ENCODE assay signal across 26 cellular contexts in genomic region chr1:233138794-233139544, GRCh38.
A peak's percentile ranks its signal among the peaks of the same experiment; 100 is the strongest.
DNase-seq lines count a peak whose midpoint lies in the region; ATAC-seq and TF ChIP-seq lines count a peak whose summit lies in the region.
"Had no signal": no experiment of that assay in that cellular context is flagged by ENCODE, and none has a peak within 500 bp of the region (broad histone marks: within the 10 kb centered on the region; RNA-seq: fewer than 3 reads in every experiment).

No MANE protein-coding gene starts in this region.

- H3K4me1 Mint-ChIP-seq in natural killer cell, result no peaks in the 10 kb centered on the region

- H3K27ac ChIP-seq in A673 (ENCODE audit: low read depth, low read length, poor library complexity, severe bottlenecking), result no peak overlapping the region
- H3K27ac ChIP-seq: Peyer's patch, SK-N-MC had no signal

- no peaks in the 10 kb centered on the region for H3K27me3 Mint-ChIP-seq in natural killer cell (ENCODE audit: low read depth in 2 of 2)
- H3K27me3 Mint-ChIP-seq: CD4-positive, alpha-beta memory T cell had no signal

- H3K4me1 ChIP-seq in A673 (ENCODE audit: insufficient read depth, low read length, poor library complexity, severe bottlenecking), result peaks cover 3% of the 10 kb centered on the region
- H3K4me1 ChIP-seq: Peyer's patch had no signal

- no peak overlapping the region for H3K4me3 Mint-ChIP-seq in natural killer cell
- H3K4me3 Mint-ChIP-seq: CD4-positive, alpha-beta memory T cell; GM23338; HFFc6 had no signal

- H3K36me3 Mint-ChIP-seq in natural killer cell, result no peaks in the 10 kb centered on the region

- no peaks in the 10 kb centered on the region for H3K27me3 ChIP-seq in A673 (replicated peaks; ENCODE audit: insufficient read depth, low read depth, low read length, poor library complexity)
- H3K27me3 ChIP-seq: Peyer's patch had no signal

- CTCF ChIA-PET in A673 (lab: Charles Lee), result no interaction called here

- no peaks in the 10 kb centered on the region for H3K36me3 ChIP-seq in A673 (ENCODE audit: insufficient read depth, low read length, poor library complexity, severe bottlenecking)
- H3K36me3 ChIP-seq: HAP-1, Peyer's patch had no signal

- BruUV-seq in A673 (replicated peaks; lab: Mats Ljungman, UMichigan), result no TSS peak

- intact Hi-C loops in A673 (cut with micrococcal nuclease; ENCODE audit: unreplicated experiment) (loop anchor here (1.0 kb wide), 1 partner anchor 26 kb away; no protein-coding TSS in a partner anchor), natural killer cell (cut with micrococcal nuclease) (no loop called here)

- POLR2A ChIA-PET in A673 (lab: Charles Lee; ENCODE audit: low non-redundant PET), result no interaction called here

- H3K9me3 ChIP-seq in A673 (ENCODE audit: low read depth, low read length, poor library complexity, severe bottlenecking), result no peaks in the 10 kb centered on the region
- H3K9me3 ChIP-seq: HAP-1, Peyer's patch had no signal

- no peaks in the 10 kb centered on the region for H3K9me3 Mint-ChIP-seq in natural killer cell
- H3K9me3 Mint-ChIP-seq: GM23338, HFFc6 had no signal

- DNase-seq in A673 (ENCODE audit: low spot score), result peak; percentile 80
- DNase-seq in NCI-H2227 treated with DMSO at 0.1 percent for 48 hours (lab: John Stamatoyannopoulos, UW), result peak; percentile 56
- peak; percentile 24 for DNase-seq in epithelial cell of esophagus (ENCODE audit: low read depth)
- DNase-seq in omental fat pad (ENCODE audit: low spot score), result no peak
- no peak for DNase-seq in NCI-H524 treated with DMSO at 0.1 percent for 48 hours (lab: John Stamatoyannopoulos, UW)
- no peak for DNase-seq in NCI-H2171 (lab: John Stamatoyannopoulos, UW)
- no peak for DNase-seq in DMS 273 treated with DMSO at 0.1 percent for 48 hours (lab: John Stamatoyannopoulos, UW)
- no peak for DNase-seq in natural killer cell
- DNase-seq: C1 segment of cervical spinal cord; CD4-positive, alpha-beta memory T cell; COR-L47; DMS79 treated with DMSO at 0.1 percent for 48 hours; HFFc6; Kasumi-1; MV-4-11; NCI-H1105; NCI-H1436 treated with DMSO at 0.1 percent for 48 hours; NCI-H187 treated with DMSO at 0.1 percent for 48 hours; NCI-H446 treated with DMSO at 0.1 percent for 48 hours; NCI-H526 treated with DMSO at 0.1 percent for 48 hours; Peyer's patch; SIG-M5 had no signal

- no peak overlapping the region for H3K4me3 ChIP-seq in A673 (ENCODE audit: low read depth, low read length, poor library complexity, severe bottlenecking)
- H3K4me3 ChIP-seq in epithelial cell of esophagus (ENCODE audit: low read length), result no peak overlapping the region
- H3K4me3 ChIP-seq: GM23338, HAP-1, Peyer's patch, SK-N-MC had no signal

- H3K27ac Mint-ChIP-seq in natural killer cell, result no peak overlapping the region
- H3K27ac Mint-ChIP-seq: CD4-positive, alpha-beta memory T cell; GM23338; HFFc6 had no signal

- TF ChIP-seq CTCF in A673 (conservative IDR thresholded peaks at IDR 0.05; ENCODE audit: low read depth, low read length), result no peak
- TF ChIP-seq CTCF in epithelial cell of esophagus (IDR thresholded peaks at IDR 0.05; ENCODE audit: insufficient read depth, low read depth, low read length, missing control alignments), result no peak
- no peak for TF ChIP-seq CTCF in omental fat pad (IDR thresholded peaks at IDR 0.05)
- TF ChIP-seq CTCF in natural killer cell (IDR thresholded peaks at IDR 0.05), result no peak

- ATAC-seq in omental fat pad (ENCODE audit: low FRiP score), result peak; percentile 59
- ATAC-seq in natural killer cell, result no peak
- ATAC-seq: GM23338, HepG2 had no signal

Comparison
In these comparisons a context has a peak if more than half of its experiments do, and no peak if none do; other contexts are left out.
1. DNase-seq: peak in A673 (single experiment), NCI-H2227 treated with DMSO at 0.1 percent for 48 hours (single experiment) and epithelial cell of esophagus (single experiment); none in omental fat pad (single experiment), NCI-H524 treated with DMSO at 0.1 percent for 48 hours (single experiment), NCI-H2171 (single experiment), DMS 273 treated with DMSO at 0.1 percent for 48 hours (single experiment) and natural killer cell (single experiment).